ENCODE assay signal across 1 cellular context in genomic region chr7:39921505-39922250, GRCh38.
TF ChIP-seq lines count a peak whose summit lies in the region.

No MANE protein-coding gene starts in this region.

TF ChIP-seq in K562, 482 proteins besides CTCF, POLR2A, EP300 and RAD21:
- TF ChIP-seq U2AF2 (optimal IDR thresholded peaks at IDR 0.05; ENCODE audit: low read depth, low read length) (no peak), NFYB (IDR thresholded peaks at IDR 0.05; ENCODE audit: extremely low read depth, insufficient read length) (no peak), TCFL5 (CRISPR knock-in tag; conservative IDR thresholded peaks at IDR 0.05) (no peak), PHB2 (IDR thresholded peaks at IDR 0.05; ENCODE audit: low read depth) (no peak), ASH1L (IDR thresholded peaks at IDR 0.05; ENCODE audit: borderline replicate concordance, low read depth, partially characterized antibody) (no peak)
